In genomic region chr16:9824191-9824590, GRCh38 we compare ENCODE assay signal across 8 cellular contexts.
"Had no signal": no experiment of that assay in that cellular context is flagged by ENCODE, and none has a peak within 500 bp of the region (broad histone marks: within the 10 kb centered on the region; RNA-seq: fewer than 3 reads in every experiment).

No MANE protein-coding gene starts in this region.

- H3K4me2 ChIP-seq: GM23338 had no signal

- H3K27ac Mint-ChIP-seq: GM23338, HFFc6 had no signal

- H3K4me3 Mint-ChIP-seq: GM23338, HFFc6, IgD-negative memory B cell had no signal

- H3K36me3 ChIP-seq: HAP-1 had no signal

- H3K27ac ChIP-seq: HL-60 had no signal

- H3K9me3 Mint-ChIP-seq: GM23338, IgD-negative memory B cell had no signal

- H3K36me3 Mint-ChIP-seq: IgD-negative memory B cell had no signal

- H3K4me1 ChIP-seq: HAP-1 had no signal

- DNase-seq: H7, HFFc6 had no signal

- H3K4me3 ChIP-seq: GM23338, HAP-1 had no signal

- ATAC-seq: GM23338, HCT116, HepG2 had no signal

- H3K4me1 Mint-ChIP-seq: IgD-negative memory B cell had no signal

- H3K9me3 ChIP-seq: HAP-1 had no signal

- H2AFZ ChIP-seq: GM23338 had no signal
